9 cellular contexts compared by ENCODE assay signal in the genomic region with DNA sequence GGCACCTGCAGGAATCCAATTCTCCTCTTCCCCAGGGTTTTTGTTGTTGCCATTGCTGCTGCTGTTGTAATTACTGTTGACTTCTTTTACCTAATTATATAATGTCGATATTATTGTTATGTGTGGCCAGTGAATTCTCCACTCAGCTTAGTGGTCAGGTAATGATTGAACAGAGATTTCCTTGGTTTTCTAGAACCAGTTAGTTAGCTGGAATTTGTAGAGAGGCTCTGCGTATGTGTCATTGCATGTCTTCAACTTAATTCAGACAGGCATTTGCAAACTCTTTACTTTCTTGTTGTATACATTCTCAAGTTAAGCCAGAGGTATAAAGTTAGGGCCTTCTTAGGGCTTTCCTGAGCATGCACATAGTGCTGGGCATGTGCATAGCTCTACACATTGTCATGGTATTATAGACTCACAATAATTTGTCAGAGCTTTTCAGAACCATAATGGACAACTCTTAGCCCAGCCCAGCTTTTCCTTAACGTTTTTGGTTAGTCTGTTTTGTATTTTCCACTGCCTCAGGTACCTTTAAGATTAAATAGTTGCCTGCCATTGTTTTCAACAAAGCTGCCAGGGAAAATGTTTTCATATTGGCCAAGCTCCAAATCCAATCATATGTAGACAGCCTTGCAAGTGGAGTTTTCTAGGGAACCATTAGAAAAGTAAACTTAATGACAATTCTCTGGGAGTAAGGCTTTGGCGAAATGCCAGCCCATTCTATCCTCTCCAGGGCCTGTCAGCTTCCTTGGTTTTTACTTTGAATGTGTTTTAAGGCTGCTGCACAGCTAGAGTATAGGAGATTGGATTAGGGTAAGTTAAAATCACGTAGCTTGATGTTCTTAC.
DNase-seq lines count a peak whose midpoint lies in the region; ATAC-seq lines count a peak whose summit lies in the region.
"Had no signal": no experiment of that assay in that cellular context is flagged by ENCODE, and none has a peak within 500 bp of the region (broad histone marks: within the 10 kb centered on the region; RNA-seq: fewer than 3 reads in every experiment).

No MANE protein-coding gene starts in this region.

- no peak overlapping the region for H3K9ac ChIP-seq in mesenchymal stem cell (ENCODE audit: low read length)

- no peak overlapping the region for H4K91ac ChIP-seq in mesenchymal stem cell (ENCODE audit: low read length)

- no peak overlapping the region for H3K18ac ChIP-seq in mesenchymal stem cell (ENCODE audit: low read depth in 1 of 2, low read length in 2 of 2)

- H2BK5ac ChIP-seq in mesenchymal stem cell (ENCODE audit: low read depth, low read length, poor library complexity, severe bottlenecking) = no peak overlapping the region

- peaks cover 13% of the 10 kb centered on the region for H3K4me1 ChIP-seq in mesenchymal stem cell (ENCODE audit: control insufficient read depth, insufficient read depth, low read depth, low read length)

- H3K4me2 ChIP-seq in mesenchymal stem cell (ENCODE audit: low read length, poor library complexity, severe bottlenecking) = peak overlapping the region; percentile 68

- no peak for ATAC-seq in HG02571 (IDR thresholded peaks at IDR 0.05; ENCODE audit: unreplicated experiment)

- H2AFZ ChIP-seq in mesenchymal stem cell (ENCODE audit: low read depth, low read length) = no peak overlapping the region

- no peak overlapping the region for H3K4me3 ChIP-seq in mesenchymal stem cell (ENCODE audit: insufficient read depth in 1 of 2, low read depth in 1 of 2, low read length in 2 of 2)

- no peak overlapping the region for H2BK12ac ChIP-seq in mesenchymal stem cell (ENCODE audit: low read length in 2 of 2)

- H2BK120ac ChIP-seq in mesenchymal stem cell (ENCODE audit: low read depth, low read length) = no peak overlapping the region

- peaks cover 2% of the 10 kb centered on the region for H3K79me1 ChIP-seq in mesenchymal stem cell (replicated peaks; ENCODE audit: low read length, poor library complexity, severe bottlenecking)

- H3K14ac ChIP-seq in mesenchymal stem cell (ENCODE audit: low read length in 2 of 2) = no peak overlapping the region

- peak overlapping the region; percentile 75 for H3K27ac ChIP-seq in mesenchymal stem cell (ENCODE audit: low read length, poor library complexity, severe bottlenecking)

- H3K4ac ChIP-seq in mesenchymal stem cell (ENCODE audit: low read depth in 1 of 2, low read length in 2 of 2) = no peak overlapping the region

- H3K9me3 ChIP-seq in mesenchymal stem cell (ENCODE audit: control insufficient read depth, low read length) = no peaks in the 10 kb centered on the region

- H2BK15ac ChIP-seq in mesenchymal stem cell (ENCODE audit: low read depth, poor library complexity, severe bottlenecking) = no peak overlapping the region

- no peaks in the 10 kb centered on the region for H3K27me3 ChIP-seq in mesenchymal stem cell (ENCODE audit: control insufficient read depth in 1 of 2, insufficient read depth in 1 of 2, low read length in 2 of 2)

- 83% methylated on average over 4 of the region's 5 CpGs for WGBS in mesenchymal stem cell

- H4K8ac ChIP-seq in mesenchymal stem cell (ENCODE audit: low read length) = no peak overlapping the region

- in situ Hi-C loops in Caki2 (cut with HindIII; ENCODE audit: low pct_unique_long_range_greater_than_20kb, low sequenced_read_pairs) = no loop called here

- H3K23ac ChIP-seq in mesenchymal stem cell (ENCODE audit: low read length in 2 of 2) = no peak overlapping the region

- peaks cover 6 to 26% of the 10 kb centered on the region in 2 experiments for H3K36me3 ChIP-seq in mesenchymal stem cell (ENCODE audit: control insufficient read depth in 1 of 2, insufficient read depth in 2 of 2, low read depth in 1 of 2, low read length in 2 of 2)

- no peak overlapping the region for H2AK5ac ChIP-seq in mesenchymal stem cell (ENCODE audit: low read length, severe bottlenecking)

- DNase-seq in Caki2 (ENCODE audit: low read depth) = peak; percentile 54
- DNase-seq in M059J (ENCODE audit: low read depth) = peak; percentile 71
- DNase-seq in amniotic epithelial cell (ENCODE audit: low read depth) = peak; percentile 31
- peak; percentile 59 for DNase-seq in mesenchymal stem cell
- DNase-seq in AG08395 (ENCODE audit: low spot score) = no peak
- no peak for DNase-seq in germinal center (ENCODE audit: low spot score)
- no peak for DNase-seq in activated T-cell treated with anti-CD3 and anti-CD28 coated beads for 4 hours
- DNase-seq: activated CD4-positive, alpha-beta T cell treated with anti-CD3 and anti-CD28 coated beads, Interleukin-2, amount 50 U/mL, for 4 hours had no signal

Comparison
In these comparisons a context has a peak if more than half of its experiments do, and no peak if none do; other contexts are left out.
1. DNase-seq: peak in Caki2 (single experiment), M059J (single experiment), amniotic epithelial cell (single experiment) and mesenchymal stem cell (single experiment); none in AG08395 (single experiment), germinal center (single experiment) and activated T-cell treated with anti-CD3 and anti-CD28 coated beads for 4 hours (single experiment).